In the genomic region with DNA sequence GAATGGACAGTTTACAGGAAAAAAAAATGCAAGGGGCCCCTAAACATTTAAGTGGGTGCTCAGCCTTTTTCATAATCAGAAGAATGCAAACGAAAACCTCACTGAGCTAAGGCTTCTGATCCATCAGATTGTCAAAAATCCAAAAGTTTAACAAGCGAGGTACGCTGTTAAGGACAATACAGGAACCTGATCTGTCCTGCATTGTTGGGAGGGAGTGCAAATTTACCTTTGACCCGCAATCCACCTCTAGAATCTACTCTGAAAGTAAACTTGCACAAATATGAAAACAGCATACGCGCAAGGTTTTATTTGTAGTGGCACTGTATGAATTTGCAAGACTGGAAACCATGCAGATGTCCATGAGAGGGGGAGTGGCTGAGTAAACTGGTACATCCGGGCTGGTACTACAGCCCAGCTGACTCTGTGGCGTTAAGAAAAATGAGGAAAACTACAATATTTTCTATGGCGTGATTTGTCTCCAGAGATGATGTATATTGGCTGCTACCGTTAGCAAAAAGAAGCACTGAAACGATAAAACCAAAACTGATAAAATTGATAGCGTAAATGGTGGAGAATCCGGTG, we compare ENCODE assay signal across 8 cellular contexts. TPM values are rescaled to one million over a fixed set of nuclear protein-coding genes. Genes with fewer than 3 reads are reported as not detected.
DNase-seq lines count a peak whose midpoint lies in the region; ATAC-seq and TF ChIP-seq lines count a peak whose summit lies in the region.

No MANE protein-coding gene starts in this region.

- TF ChIP-seq CTCF in fibroblast of villous mesenchyme (IDR thresholded peaks at IDR 0.05; ENCODE audit: insufficient read depth, low read depth, low read length): no peak

- no peak for ATAC-seq in GM19324 (IDR thresholded peaks at IDR 0.05; ENCODE audit: low FRiP score, unreplicated experiment)

- H3K36me3 ChIP-seq in SK-N-MC (ENCODE audit: insufficient read depth, low read length): no peaks in the 10 kb centered on the region

- H3K4me3 ChIP-seq in SK-N-MC (peak overlapping the region; percentile 99), fibroblast of villous mesenchyme (ENCODE audit: low read depth, low read length) (peak overlapping the region; percentile 78), skeletal muscle cell (ENCODE audit: low read depth, low read length) (peak overlapping the region; percentile 77)

- no peaks in the 10 kb centered on the region for H3K9me3 ChIP-seq in SK-N-MC (ENCODE audit: low read depth, low read length)

- peak overlapping the region; percentile 98 for H3K9ac ChIP-seq in SK-N-MC (ENCODE audit: insufficient read length)

- DNase-seq in DMS153 treated with DMSO at 0.1 percent for 48 hours (lab: John Stamatoyannopoulos, UW; ENCODE audit: unreplicated experiment) (peak; percentile 18), DMS153 (lab: John Stamatoyannopoulos, UW) (no peak), SK-N-MC (ENCODE audit: low read depth, low spot score) (no peak), fibroblast of villous mesenchyme (ENCODE audit: low read depth) (no peak), skeletal muscle cell (ENCODE audit: low read depth) (no peak), NCI-H345 treated with DMSO at 0.1 percent for 48 hours (lab: John Stamatoyannopoulos, UW; ENCODE audit: unreplicated experiment) (no peak)
- no peak for DNase-seq in activated CD4-positive, alpha-beta T cell treated with anti-CD3 and anti-CD28 coated beads for 48 hours

- peak overlapping the region; percentile 78 for H3K27ac ChIP-seq in SK-N-MC

RNA-seq across cellular contexts. Expression of gene ST6GALNAC1, which starts 28.8 kb away (rescaled TPM):
- not detected in 2 replicates for total RNA-seq in fibroblast of villous mesenchyme

RNA-seq across cellular contexts. Expression of gene MXRA7, which starts 38.4 kb away (rescaled TPM):
- total RNA-seq in fibroblast of villous mesenchyme: 244 and 267 TPM in 2 replicates

RNA-seq across cellular contexts. Expression of gene JMJD6, which starts 54.0 kb away (rescaled TPM):
- 24.2 and 25.8 TPM in 2 replicates for total RNA-seq in fibroblast of villous mesenchyme

RNA-seq across cellular contexts. Expression of gene METTL23, which starts 54.3 kb away (rescaled TPM):
- 27.1 and 30.2 TPM in 2 replicates for total RNA-seq in fibroblast of villous mesenchyme
